Comparison of ENCODE assay signal across 31 cellular contexts in genomic region chr3:77814845-77815244, GRCh38.
"Had no signal": no experiment of that assay in that cellular context is flagged by ENCODE, and none has a peak within 500 bp of the region (broad histone marks: within the 10 kb centered on the region; RNA-seq: fewer than 3 reads in every experiment).

No MANE protein-coding gene starts in this region.

- H3K4me1 ChIP-seq: adrenal gland, body of pancreas, esophagus squamous epithelium, gastroesophageal sphincter, heart right ventricle had no signal

- DNase-seq: activated B cell treated with CpG ODN at 0.5 μM for 24 hours; activated CD4-positive, alpha-beta T cell treated with anti-CD3 and anti-CD28 coated beads for 48 hours; activated CD4-positive, alpha-beta T cell treated with anti-CD3 and anti-CD28 coated beads, Interleukin-2, amount 50 U/mL, for 1 hour; activated CD4-positive, alpha-beta T cell treated with anti-CD3 and anti-CD28 coated beads, Interleukin-2, amount 50 U/mL, for 48 hours; activated CD8-positive, alpha-beta memory T cell treated with anti-CD3 and anti-CD28 coated beads for 24 hours; activated CD8-positive, alpha-beta memory T cell treated with anti-CD3 and anti-CD28 coated beads, Interleukin-2, amount 50 U/mL, for 4 hours; activated CD8-positive, alpha-beta T cell treated with anti-CD3 and anti-CD28 coated beads for 36 hours; activated effector memory CD4-positive, alpha-beta T cell treated with anti-CD3 and anti-CD28 coated beads, Interleukin-2, amount 50 U/mL, for 16 hours; activated naive CD4-positive, alpha-beta T cell treated with anti-CD3 and anti-CD28 coated beads for 36 hours; activated naive CD8-positive, alpha-beta T cell treated with anti-CD3 and anti-CD28 coated beads for 36 hours; activated naive CD8-positive, alpha-beta T cell treated with anti-CD3 and anti-CD28 coated beads, Interleukin-2, amount 50 U/mL, for 24 hours; activated T-cell treated with anti-CD3 and anti-CD28 coated beads, Interleukin-2, amount 50 U/mL, for 1 hour; activated T-cell treated with anti-CD3 and anti-CD28 coated beads, Interleukin-2, amount 50 U/mL, for 48 hours; adrenal gland; amygdala; aorta; body of pancreas; cortex of kidney; effector CD4-positive, alpha-beta T cell; effector memory CD8-positive, alpha-beta T cell; esophagus squamous epithelium; foreskin melanocyte; heart right ventricle; T1000 had no signal

- FAIRE-seq: colon, endothelial cell of umbilical vein had no signal

- H3K4me3 ChIP-seq: adrenal gland, body of pancreas, esophagus squamous epithelium, gastroesophageal sphincter, heart right ventricle, hepatocyte had no signal

- H3K4me2 ChIP-seq: hepatocyte had no signal

- H2AFZ ChIP-seq: hepatocyte had no signal

- H3K27me3 ChIP-seq: adrenal gland, body of pancreas, esophagus squamous epithelium, gastroesophageal sphincter, heart right ventricle, hepatocyte had no signal

- ATAC-seq: activated CD4-positive, CD25-positive, alpha-beta regulatory T cell treated with anti-CD3 and anti-CD28 coated beads, Interleukin-2, amount 50 U/mL, for 24 hours; activated CD8-positive, alpha-beta T cell treated with anti-CD3 and anti-CD28 coated beads for 36 hours; activated naive CD8-positive, alpha-beta T cell treated with anti-CD3 and anti-CD28 coated beads, Interleukin-2, amount 50 U/mL, for 24 hours; body of pancreas; effector memory CD8-positive, alpha-beta T cell; gastroesophageal sphincter; heart right ventricle had no signal

- H3K9me3 ChIP-seq: adrenal gland, body of pancreas, esophagus squamous epithelium, gastroesophageal sphincter, heart right ventricle had no signal

- H3K36me3 ChIP-seq: adrenal gland, esophagus squamous epithelium, gastroesophageal sphincter, heart right ventricle, WERI-Rb-1 had no signal

- H3K79me2 ChIP-seq: hepatocyte had no signal

- H3K27ac ChIP-seq: adrenal gland, body of pancreas, epithelial cell of prostate, esophagus squamous epithelium, gastroesophageal sphincter, heart right ventricle, hepatocyte, WERI-Rb-1 had no signal
